In genomic region chr3:48468329-48468731, GRCh38 we compare ENCODE assay signal across 9 cellular contexts. TPM values are rescaled to one million over a fixed set of nuclear protein-coding genes. Genes with fewer than 3 reads are reported as not detected.
DNase-seq lines count a peak whose midpoint lies in the region; ATAC-seq and TF ChIP-seq lines count a peak whose summit lies in the region.
"Had no signal": no experiment of that assay in that cellular context is flagged by ENCODE, and none has a peak within 500 bp of the region (broad histone marks: within the 10 kb centered on the region; RNA-seq: fewer than 3 reads in every experiment).

No MANE protein-coding gene starts in this region.

- no peak for TF ChIP-seq EP300 in SK-N-SH (IDR thresholded peaks at IDR 0.05; ENCODE audit: borderline replicate concordance in 1 of 2, low read depth in 1 of 2, low read length in 1 of 2)

- H4K20me1 ChIP-seq in SK-N-SH (ENCODE audit: insufficient read depth) (no peaks in the 10 kb centered on the region), hepatocyte (ENCODE audit: insufficient read depth, poor library complexity, severe bottlenecking) (no peaks in the 10 kb centered on the region)

- H3F3A ChIP-seq in SK-N-SH (replicated peaks; ENCODE audit: insufficient read depth): peaks cover 14% of the 10 kb centered on the region

- H3K9me3 ChIP-seq in SK-N-SH (no peaks in the 10 kb centered on the region), T-helper 17 cell (ENCODE audit: control insufficient read depth, low read length, poor library complexity, severe bottlenecking) (no peaks in the 10 kb centered on the region), hepatocyte (ENCODE audit: low read depth) (no peaks in the 10 kb centered on the region)

- H3K27me3 ChIP-seq in SK-N-SH (ENCODE audit: insufficient read depth) (no peaks in the 10 kb centered on the region), hepatocyte (no peaks in the 10 kb centered on the region)

- ATAC-seq in SK-N-SH treated with all-trans-retinoic acid at 6 μM for 48 hours (no peak), T-helper 17 cell (no peak), HG03439 (IDR thresholded peaks at IDR 0.05; ENCODE audit: unreplicated experiment) (no peak)
- ATAC-seq in stimulated activated naive CD8-positive, alpha-beta T cell treated with anti-CD3 and anti-CD28 coated beads, Interleukin-15, amount 100 ng/mL, for 72 hours: no peak

- TF ChIP-seq RAD21 in SK-N-SH (IDR thresholded peaks at IDR 0.05; ENCODE audit: low read length): no peak

- peak overlapping the region; percentile 78; the same call in 1 of the 2 replicates for H3K4me2 ChIP-seq in SK-N-SH
- H3K4me2 ChIP-seq in hepatocyte: no peak overlapping the region

- H3K36me3 ChIP-seq in SK-N-SH (replicated peaks in 1 of 2; ENCODE audit: control insufficient read depth in 1 of 2, insufficient read depth in 2 of 2, low read length in 1 of 2) (peaks cover 0 to 32% of the 10 kb centered on the region in 2 experiments), hepatocyte (replicated peaks; ENCODE audit: insufficient read depth, low read depth) (no peaks in the 10 kb centered on the region)

- no peaks in the 10 kb centered on the region for H3K27me3 Mint-ChIP-seq in T-helper 17 cell
- H3K27me3 Mint-ChIP-seq in stimulated activated naive CD8-positive, alpha-beta T cell treated with anti-CD3 and anti-CD28 coated beads, Interleukin-15, amount 100 ng/mL, for 72 hours: no peaks in the 10 kb centered on the region

- CTCF ChIA-PET in SK-N-SH (lab: Yijun Ruan, JAX): interaction anchor here (1.3 to 8.2 kb wide), 3 partner anchors 39 to 85 kb away, joined by 3 to 136 read pairs (median 3); partner anchors contain the start of gene PFKFB4

- H3K27ac Mint-ChIP-seq in T-helper 17 cell: peak overlapping the region; percentile 97
- peak overlapping the region; percentile 9 to 94 for H3K27ac Mint-ChIP-seq in stimulated activated naive CD8-positive, alpha-beta T cell treated with anti-CD3 and anti-CD28 coated beads, Interleukin-15, amount 100 ng/mL, for 72 hours

- H3K4me1 ChIP-seq in SK-N-SH (ENCODE audit: control insufficient read depth in 1 of 2, insufficient read depth in 2 of 2, low read depth in 1 of 2, low read length in 1 of 2): peaks cover 16 to 64% of the 10 kb centered on the region in 2 experiments; a peak in 2 of 4 replicates
- peaks cover 40% of the 10 kb centered on the region for H3K4me1 ChIP-seq in hepatocyte (ENCODE audit: insufficient read depth)

- H3K4me1 Mint-ChIP-seq in T-helper 17 cell: peaks cover 44% of the 10 kb centered on the region
- peaks cover 68% of the 10 kb centered on the region for H3K4me1 Mint-ChIP-seq in stimulated activated naive CD8-positive, alpha-beta T cell treated with anti-CD3 and anti-CD28 coated beads, Interleukin-15, amount 100 ng/mL, for 72 hours

- DNase-seq in SK-N-SH (peak; percentile 60), T-helper 17 cell (no peak), hepatocyte (ENCODE audit: low spot score) (no peak), foreskin fibroblast (no peak), HPDE6-E6E7 (ENCODE audit: extremely low spot score) (no peak)
- DNase-seq in stimulated activated naive CD8-positive, alpha-beta T cell treated with anti-CD3 and anti-CD28 coated beads, Interleukin-15, amount 100 ng/mL, for 72 hours: no peak
- DNase-seq: islet precursor cell had no signal

- H3K4me3 ChIP-seq in SK-N-SH (ENCODE audit: low read depth in 2 of 2, low read length in 1 of 2) (no peak overlapping the region), hepatocyte (no peak overlapping the region), foreskin fibroblast (ENCODE audit: low read depth in 1 of 2, low read length in 2 of 2) (no peak overlapping the region)

- H3K9ac ChIP-seq in SK-N-SH: no peak overlapping the region; the same call in 1 of the 2 replicates

- TF ChIP-seq CTCF in SK-N-SH (IDR thresholded peaks at IDR 0.05): no peak
- no peak for TF ChIP-seq CTCF in hepatocyte (IDR thresholded peaks at IDR 0.05; ENCODE audit: poor library complexity)
- no peak for TF ChIP-seq CTCF in foreskin fibroblast (IDR thresholded peaks at IDR 0.05; ENCODE audit: low read depth, low read length)

- POLR2A ChIA-PET in SK-N-SH (lab: Yijun Ruan, JAX): interaction anchor here (0.9 to 2.1 kb wide), 2 partner anchors 28 to 35 kb away, joined by 3 to 6 read pairs; partner anchors contain the start of gene SHISA5

- 67% methylated on average over 8 of the region's 8 CpGs for WGBS in SK-N-SH (ENCODE audit: low lambda C conversion rate)
- WGBS in hepatocyte (ENCODE audit: low lambda C conversion rate, missing lambda C conversion rate): 94% methylated on average over 8 of the region's 8 CpGs

- H3K79me2 ChIP-seq in SK-N-SH (ENCODE audit: insufficient read depth) (peaks cover 68% of the 10 kb centered on the region), hepatocyte (peaks cover 47% of the 10 kb centered on the region)

- H3K36me3 Mint-ChIP-seq in T-helper 17 cell (ENCODE audit: low read depth): peaks cover 3% of the 10 kb centered on the region

- no peaks in the 10 kb centered on the region for H3K9me2 ChIP-seq in SK-N-SH
- H3K9me2 ChIP-seq in hepatocyte (replicated peaks; ENCODE audit: insufficient read depth): no peaks in the 10 kb centered on the region

- H2AFZ ChIP-seq in SK-N-SH (ENCODE audit: low read depth) (no peak overlapping the region), hepatocyte (no peak overlapping the region)

- H3K27ac ChIP-seq in SK-N-SH (ENCODE audit: low read depth in 2 of 2, low read length in 1 of 2) (peak overlapping the region; percentile 99 to 100; a peak in 3 of 4 replicates), hepatocyte (peak overlapping the region; percentile 34)

- peak overlapping the region; percentile 95 for H3K4me3 Mint-ChIP-seq in T-helper 17 cell
- H3K4me3 Mint-ChIP-seq in stimulated activated naive CD8-positive, alpha-beta T cell treated with anti-CD3 and anti-CD28 coated beads, Interleukin-15, amount 100 ng/mL, for 72 hours: peak overlapping the region; percentile 97 to 99

- no peaks in the 10 kb centered on the region for H3K9me3 Mint-ChIP-seq in stimulated activated naive CD8-positive, alpha-beta T cell treated with anti-CD3 and anti-CD28 coated beads, Interleukin-15, amount 100 ng/mL, for 72 hours

TF ChIP-seq in SK-N-SH, 30 proteins besides CTCF, POLR2A, EP300 and RAD21 (continues in another document):
- TF ChIP-seq YY1 (IDR thresholded peaks at IDR 0.05; ENCODE audit: low read depth) (no peak), SMC3 (IDR thresholded peaks at IDR 0.05; ENCODE audit: low read depth, low read length) (no peak), GATA2 (CRISPR knock-in tag; IDR thresholded peaks at IDR 0.05) (no peak), FOXM1 (IDR thresholded peaks at IDR 0.05; ENCODE audit: low read depth) (no peak), USF1 (IDR thresholded peaks at IDR 0.05; ENCODE audit: borderline replicate concordance, low read depth) (no peak)

TF ChIP-seq in SK-N-SH treated with all-trans-retinoic acid at 6 μM for 48 hours, 23 proteins besides CTCF, POLR2A, EP300 and RAD21 (continues in another document):
- TF ChIP-seq TOX (CRISPR knock-in tag; IDR thresholded peaks at IDR 0.05; ENCODE audit: borderline replicate concordance) (no peak), ARNTL (CRISPR knock-in tag; IDR thresholded peaks at IDR 0.05; ENCODE audit: borderline replicate concordance, low read depth) (no peak), ESRRG (CRISPR knock-in tag; IDR thresholded peaks at IDR 0.05) (no peak), ZNF565 (CRISPR knock-in tag; conservative IDR thresholded peaks at IDR 0.05; ENCODE audit: low read depth) (no peak), SNAI2 (CRISPR knock-in tag; IDR thresholded peaks at IDR 0.05) (no peak), CSRNP3 (CRISPR knock-in tag; IDR thresholded peaks at IDR 0.05) (no peak), ISL1 (CRISPR knock-in tag; IDR thresholded peaks at IDR 0.05) (no peak), CSDC2 (CRISPR knock-in tag; IDR thresholded peaks at IDR 0.05) (no peak), ZFP3 (CRISPR knock-in tag; IDR thresholded peaks at IDR 0.05) (no peak), ZC3H10 (CRISPR knock-in tag; IDR thresholded peaks at IDR 0.05) (no peak), GLIS3 (CRISPR knock-in tag; IDR thresholded peaks at IDR 0.05) (no peak)

RNA-seq across cellular contexts. Expression of gene ATRIP, which starts 21.8 kb away (rescaled TPM):
- polyA plus RNA-seq in SK-N-SH (2012; rRNA removed): 5.6 and 6.5 TPM in 2 replicates
- 4.0 and 4.3 TPM in 2 replicates for polyA plus RNA-seq in SK-N-SH (2012; cell fraction: cytosol; rRNA removed)
- 12.5 and 14.9 TPM in 2 replicates for polyA plus RNA-seq in SK-N-SH (2012; cell fraction: nucleus; rRNA removed)
- total RNA-seq in T-helper 17 cell: 1 to 10 TPM; 7.6 to 9.3 TPM
- total RNA-seq in hepatocyte: 4.5 and 4.9 TPM in 2 replicates
- 4.3 and 6.7 TPM in 2 replicates for polyA plus RNA-seq in hepatocyte

RNA-seq across cellular contexts. Expression of gene TMA7, which starts 28.3 kb away (rescaled TPM):
- 393 and 438 TPM in 2 replicates for polyA plus RNA-seq in SK-N-SH (2012; rRNA removed)
- polyA plus RNA-seq in SK-N-SH (2012; cell fraction: cytosol; rRNA removed): 655 and 1,170 TPM in 2 replicates
- polyA plus RNA-seq in SK-N-SH (2012; cell fraction: nucleus; rRNA removed): 91.0 and 95.9 TPM in 2 replicates
- 100 to 1,000 TPM; 226 to 233 TPM for total RNA-seq in T-helper 17 cell
- total RNA-seq in hepatocyte: 345 and 381 TPM in 2 replicates
- polyA plus RNA-seq in hepatocyte: 503 and 581 TPM in 2 replicates

RNA-seq across cellular contexts. Expression of gene CCDC51, which starts 28.4 kb away (rescaled TPM):
- polyA plus RNA-seq in SK-N-SH (2012; rRNA removed) (24.2 and 29.6 TPM in 2 replicates), hepatocyte (30.8 and 32.0 TPM in 2 replicates)
- polyA plus RNA-seq in SK-N-SH (2012; cell fraction: cytosol; rRNA removed): 22.7 and 27.4 TPM in 2 replicates
- polyA plus RNA-seq in SK-N-SH (2012; cell fraction: nucleus; rRNA removed): 15.3 and 20.4 TPM in 2 replicates
- total RNA-seq in T-helper 17 cell (1 to 10 TPM; 4.1 TPM), hepatocyte (28.1 and 30.4 TPM in 2 replicates)

RNA-seq across cellular contexts. Expression of gene SHISA5, which starts 35.6 kb away (rescaled TPM):
- polyA plus RNA-seq in SK-N-SH (2012; rRNA removed) (141 and 194 TPM in 2 replicates), hepatocyte (369 TPM in 2 replicates)
- polyA plus RNA-seq in SK-N-SH (2012; cell fraction: cytosol; rRNA removed): 121 and 166 TPM in 2 replicates
- polyA plus RNA-seq in SK-N-SH (2012; cell fraction: nucleus; rRNA removed): 102 and 112 TPM in 2 replicates
- total RNA-seq in T-helper 17 cell (100 to 1,000 TPM; 148 to 188 TPM), hepatocyte (172 and 192 TPM in 2 replicates)

RNA-seq across cellular contexts. Expression of gene PLXNB1, which starts 38.4 kb away (rescaled TPM):
- 38.0 and 39.8 TPM in 2 replicates for polyA plus RNA-seq in SK-N-SH (2012; rRNA removed)
- polyA plus RNA-seq in SK-N-SH (2012; cell fraction: cytosol; rRNA removed): 6.5 and 13.9 TPM in 2 replicates
- 195 and 267 TPM in 2 replicates for polyA plus RNA-seq in SK-N-SH (2012; cell fraction: nucleus; rRNA removed)
- total RNA-seq in T-helper 17 cell: 1 to 10 TPM; 2.4 to 4.1 TPM
- 73.2 and 74.5 TPM in 2 replicates for total RNA-seq in hepatocyte
- polyA plus RNA-seq in hepatocyte: 71.3 and 79.0 TPM in 2 replicates
